1 cellular context compared by ENCODE assay signal in the genomic region with DNA sequence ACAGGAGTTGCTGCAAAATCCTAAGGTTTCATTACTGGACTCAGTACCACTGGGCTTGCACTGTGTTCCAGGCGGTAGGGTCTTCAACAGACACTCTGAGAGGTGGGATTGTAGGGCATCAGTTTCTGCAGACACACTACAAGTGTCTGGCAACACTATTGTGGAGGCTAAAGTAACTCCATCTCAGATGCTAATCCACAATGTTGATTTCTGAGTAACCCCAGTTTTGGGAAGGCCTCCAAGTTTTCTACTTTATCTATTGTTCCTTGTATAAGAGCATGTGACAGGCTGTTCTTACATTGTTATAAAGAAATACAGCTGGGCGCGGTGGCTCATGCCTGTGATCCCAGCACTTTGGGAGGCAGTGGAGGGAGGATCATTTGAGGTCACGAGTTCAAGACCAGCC.
TF ChIP-seq lines count a peak whose summit lies in the region.

No MANE protein-coding gene starts in this region.

TF ChIP-seq in K562, 482 proteins besides CTCF, POLR2A, EP300 and RAD21 (continued from another document):
- TF ChIP-seq ZBTB11 (CRISPR knock-in tag; IDR thresholded peaks at IDR 0.05) (peak in 1 of 3 experiments; percentile 77; a peak in 2 of 6 replicates), FOXJ2 (tag; IDR thresholded peaks at IDR 0.05) (peak; percentile 84), ELF4 (CRISPR knock-in tag; IDR thresholded peaks at IDR 0.05) (peak; percentile 93), CREB3 (tag; conservative IDR thresholded peaks at IDR 0.05; ENCODE audit: low read depth) (peak; percentile 97)
- TF ChIP-seq, protein P1, sequence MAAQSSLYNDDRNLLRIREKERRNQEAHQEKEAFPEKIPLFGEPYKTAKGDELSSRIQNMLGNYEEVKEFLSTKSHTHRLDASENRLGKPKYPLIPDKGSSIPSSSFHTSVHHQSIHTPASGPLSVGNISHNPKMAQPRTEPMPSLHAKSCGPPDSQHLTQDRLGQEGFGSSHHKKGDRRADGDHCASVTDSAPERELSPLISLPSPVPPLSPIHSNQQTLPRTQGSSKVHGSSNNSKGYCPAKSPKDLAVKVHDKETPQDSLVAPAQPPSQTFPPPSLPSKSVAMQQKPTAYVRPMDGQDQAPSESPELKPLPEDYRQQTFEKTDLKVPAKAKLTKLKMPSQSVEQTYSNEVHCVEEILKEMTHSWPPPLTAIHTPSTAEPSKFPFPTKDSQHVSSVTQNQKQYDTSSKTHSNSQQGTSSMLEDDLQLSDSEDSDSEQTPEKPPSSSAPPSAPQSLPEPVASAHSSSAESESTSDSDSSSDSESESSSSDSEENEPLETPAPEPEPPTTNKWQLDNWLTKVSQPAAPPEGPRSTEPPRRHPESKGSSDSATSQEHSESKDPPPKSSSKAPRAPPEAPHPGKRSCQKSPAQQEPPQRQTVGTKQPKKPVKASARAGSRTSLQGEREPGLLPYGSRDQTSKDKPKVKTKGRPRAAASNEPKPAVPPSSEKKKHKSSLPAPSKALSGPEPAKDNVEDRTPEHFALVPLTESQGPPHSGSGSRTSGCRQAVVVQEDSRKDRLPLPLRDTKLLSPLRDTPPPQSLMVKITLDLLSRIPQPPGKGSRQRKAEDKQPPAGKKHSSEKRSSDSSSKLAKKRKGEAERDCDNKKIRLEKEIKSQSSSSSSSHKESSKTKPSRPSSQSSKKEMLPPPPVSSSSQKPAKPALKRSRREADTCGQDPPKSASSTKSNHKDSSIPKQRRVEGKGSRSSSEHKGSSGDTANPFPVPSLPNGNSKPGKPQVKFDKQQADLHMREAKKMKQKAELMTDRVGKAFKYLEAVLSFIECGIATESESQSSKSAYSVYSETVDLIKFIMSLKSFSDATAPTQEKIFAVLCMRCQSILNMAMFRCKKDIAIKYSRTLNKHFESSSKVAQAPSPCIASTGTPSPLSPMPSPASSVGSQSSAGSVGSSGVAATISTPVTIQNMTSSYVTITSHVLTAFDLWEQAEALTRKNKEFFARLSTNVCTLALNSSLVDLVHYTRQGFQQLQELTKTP (IDR thresholded peaks at IDR 0.05; ENCODE audit: low read depth in 1 of 2, partially characterized antibody in 2 of 2), result no peak
